8 cellular contexts compared by ENCODE assay signal in the genomic region with DNA sequence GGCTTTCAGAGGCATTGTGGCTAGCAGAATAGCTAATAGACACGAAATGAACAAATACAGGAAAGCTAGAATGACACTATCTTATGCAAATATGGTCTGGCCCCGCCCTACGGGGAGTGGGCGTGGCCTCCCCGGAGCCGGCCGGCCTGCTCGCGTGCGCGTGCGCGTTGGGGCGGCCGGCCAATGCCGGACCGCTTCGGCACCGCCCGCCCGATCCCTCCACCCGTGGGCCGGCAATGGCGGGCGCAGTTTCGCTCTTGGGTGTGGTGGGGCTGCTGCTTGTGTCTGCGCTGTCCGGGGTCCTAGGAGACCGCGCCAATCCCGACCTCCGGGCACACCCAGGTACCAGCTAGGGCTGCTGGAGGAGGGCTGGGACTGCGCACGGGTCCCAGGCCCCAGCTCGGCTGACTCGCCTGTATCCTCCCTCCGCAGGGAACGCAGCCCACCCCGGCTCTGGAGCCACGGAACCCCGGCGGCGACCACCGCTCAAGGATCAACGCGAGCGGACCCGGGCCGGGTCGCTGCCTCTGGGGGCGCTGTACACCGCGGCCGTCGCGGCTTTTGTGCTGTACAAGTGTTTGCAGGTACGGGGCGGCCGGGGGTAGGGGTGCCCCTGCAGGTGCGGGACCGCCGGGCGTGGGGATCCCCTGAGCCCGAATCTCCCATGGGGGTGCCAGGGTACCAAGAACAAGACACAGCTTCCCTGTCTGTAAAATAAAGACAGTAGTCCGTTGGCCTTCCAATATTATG. TPM values are rescaled to one million over a fixed set of nuclear protein-coding genes. Genes with fewer than 3 reads are reported as not detected.
DNase-seq lines count a peak whose midpoint lies in the region; ATAC-seq lines count a peak whose summit lies in the region.

A gene with protein sequence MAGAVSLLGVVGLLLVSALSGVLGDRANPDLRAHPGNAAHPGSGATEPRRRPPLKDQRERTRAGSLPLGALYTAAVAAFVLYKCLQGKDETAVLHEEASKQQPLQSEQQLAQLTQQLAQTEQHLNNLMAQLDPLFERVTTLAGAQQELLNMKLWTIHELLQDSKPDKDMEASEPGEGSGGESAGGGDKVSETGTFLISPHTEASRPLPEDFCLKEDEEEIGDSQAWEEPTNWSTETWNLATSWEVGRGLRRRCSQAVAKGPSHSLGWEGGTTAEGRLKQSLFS (plus strand): TSS at position 149 of the 750 bp plus-strand sequence. CDS start 88 bp downstream, at position 237.

- H3K36me3 Mint-ChIP-seq in activated CD4-positive, alpha-beta T cell treated with anti-CD3 and anti-CD28 coated beads, Interleukin-2, amount 10 ng/mL, durations not matched to agents 24 days and 14 days (ENCODE audit: low read depth), result peaks cover 35% of the 10 kb centered on the region

- H3K27ac ChIP-seq in cingulate gyrus (ENCODE audit: low read depth, low read length), result peak within 1 kb of the TSS; percentile 100

- peak within 1 kb of the TSS; percentile 99 for H3K27ac Mint-ChIP-seq in activated CD4-positive, alpha-beta T cell treated with anti-CD3 and anti-CD28 coated beads, Interleukin-2, amount 10 ng/mL, durations not matched to agents 24 days and 14 days

- ATAC-seq in GM19043 (IDR thresholded peaks at IDR 0.05; ENCODE audit: low read depth, unreplicated experiment), result peak; percentile 48
- ATAC-seq in HG03378 (IDR thresholded peaks at IDR 0.05; ENCODE audit: unreplicated experiment), result peak; percentile 44

- peaks cover 4% of the 10 kb centered on the region for H3K9me3 Mint-ChIP-seq in activated CD4-positive, alpha-beta T cell treated with anti-CD3 and anti-CD28 coated beads, Interleukin-2, amount 10 ng/mL, durations not matched to agents 24 days and 14 days

- DNase-seq in Ammon's horn (ENCODE audit: low spot score) (peak; percentile 93), NCI-H524 (lab: John Stamatoyannopoulos, UW) (peak; percentile 76 to 85), left kidney (ENCODE audit: low read depth, low spot score) (peak; percentile 95)
- DNase-seq in activated CD4-positive, alpha-beta T cell treated with anti-CD3 and anti-CD28 coated beads, Interleukin-2, amount 10 ng/mL, durations not matched to agents 24 days and 14 days, result peak; percentile 96
- DNase-seq in stimulated activated CD4-positive, alpha-beta T cell treated with anti-CD3 and anti-CD28 coated beads, Interleukin-2, amount 100 ng/mL, for 4 hours (ENCODE audit: low read depth), result peak; percentile 70

- peak within 1 kb of the TSS; percentile 92 for H3K4me3 Mint-ChIP-seq in activated CD4-positive, alpha-beta T cell treated with anti-CD3 and anti-CD28 coated beads, Interleukin-2, amount 10 ng/mL, durations not matched to agents 24 days and 14 days

- H3K27me3 Mint-ChIP-seq in activated CD4-positive, alpha-beta T cell treated with anti-CD3 and anti-CD28 coated beads, Interleukin-2, amount 10 ng/mL, durations not matched to agents 24 days and 14 days, result peaks cover 7% of the 10 kb centered on the region

- H3K4me1 Mint-ChIP-seq in activated CD4-positive, alpha-beta T cell treated with anti-CD3 and anti-CD28 coated beads, Interleukin-2, amount 10 ng/mL, durations not matched to agents 24 days and 14 days, result peaks cover 63% of the 10 kb centered on the region

- intact Hi-C loops in activated CD4-positive, alpha-beta T cell treated with anti-CD3 and anti-CD28 coated beads, Interleukin-2, amount 10 ng/mL, durations not matched to agents 24 days and 14 days (cut with micrococcal nuclease), result loop anchor here (1.0 to 5.0 kb wide), 3 partner anchors 32 to 154 kb away; a partner anchor contains a TSS

RNA-seq across cellular contexts. Expression of the gene that starts here (rescaled TPM):
- total RNA-seq in activated CD4-positive, alpha-beta T cell treated with anti-CD3 and anti-CD28 coated beads, Interleukin-2, amount 10 ng/mL, durations not matched to agents 24 days and 14 days, result 20.8 and 21.8 TPM in 2 replicates

Comparison
In these comparisons a context has a peak if more than half of its experiments do, and no peak if none do; other contexts are left out.
1. Peak in every context shown above with its lines: DNase-seq, ATAC-seq and H3K27ac ChIP-seq.